Comparison of ENCODE assay signal across 12 cellular contexts in genomic region chr5:73031839-73032238, GRCh38.
DNase-seq lines count a peak whose midpoint lies in the region; ATAC-seq and TF ChIP-seq lines count a peak whose summit lies in the region.
"Had no signal": no experiment of that assay in that cellular context is flagged by ENCODE, and none has a peak within 500 bp of the region (broad histone marks: within the 10 kb centered on the region; RNA-seq: fewer than 3 reads in every experiment).

No MANE protein-coding gene starts in this region.

- BruUV-seq in PC-3 (replicated peaks; lab: Mats Ljungman, UMichigan) = no TSS peak

- CTCF ChIA-PET in PC-3 (lab: Charles Lee) = no interaction called here

- H3K9me3 ChIP-seq in PC-3 (ENCODE audit: low read length) = no peaks in the 10 kb centered on the region

- POLR2A ChIA-PET in PC-3 (lab: Charles Lee; ENCODE audit: unreplicated experiment) = no interaction called here

- intact Hi-C loops in left cardiac atrium (cut with DNase I) (no loop called here), Right ventricle myocardium inferior (cut with DNase I) (no loop called here), PC-3 (cut with micrococcal nuclease) (no loop called here)

- H3K9ac ChIP-seq in PC-3 (ENCODE audit: low read length) = no peak overlapping the region

- no peak overlapping the region for H3K4me3 ChIP-seq in PC-3 (ENCODE audit: low read length)
- H3K4me3 ChIP-seq in fibroblast of the aortic adventitia (ENCODE audit: low read depth, low read length) = no peak overlapping the region

- no peaks in the 10 kb centered on the region for H3K9me2 ChIP-seq in PC-3 (replicated peaks; ENCODE audit: low read length)

- H3F3A ChIP-seq in PC-3 (ENCODE audit: low read length, unreplicated experiment) = no peaks in the 10 kb centered on the region

- ATAC-seq in left cardiac atrium (no peak), Right ventricle myocardium inferior (no peak), PC-3 (no peak), GM18498 (IDR thresholded peaks at IDR 0.05; ENCODE audit: unreplicated experiment) (no peak), HG03442 (IDR thresholded peaks at IDR 0.05; ENCODE audit: unreplicated experiment) (no peak)
- ATAC-seq: HepG2; stimulated activated naive B cell treated with anti-CD40 and anti-IgM and Interleukin-4, amounts not matched to agents 10 μg/mL and 1 μg/mL and 100 μg/mL, for 72 hours had no signal

- peak overlapping the region; percentile 43; the same call in 1 of the 2 replicates for H3K27ac ChIP-seq in PC-3 (ENCODE audit: low read length)
- H3K27ac ChIP-seq: C4-2B had no signal

- H2AFZ ChIP-seq in PC-3 (ENCODE audit: low read length) = no peak overlapping the region

- DNase-seq in left cardiac atrium = peak; percentile 30
- DNase-seq in Right ventricle myocardium inferior (ENCODE audit: missing footprints) = no peak
- peak; percentile 53 for DNase-seq in PC-3
- peak; percentile 83 for DNase-seq in fibroblast of the aortic adventitia (ENCODE audit: low read depth)
- DNase-seq in activated CD4-positive, CD25-positive, alpha-beta regulatory T cell treated with anti-CD3 and anti-CD28 coated beads, Interleukin-2, amount 50 U/mL, for 72 hours = no peak
- no peak for DNase-seq in SW 1271 (lab: John Stamatoyannopoulos, UW)
- DNase-seq: nephron progenitor cell; stimulated activated naive B cell treated with anti-CD40 and anti-IgM and Interleukin-4, amounts not matched to agents 10 μg/mL and 1 μg/mL and 100 μg/mL, for 72 hours had no signal

- H4K20me1 ChIP-seq in PC-3 (ENCODE audit: low read length) = no peaks in the 10 kb centered on the region

- peaks cover 21% of the 10 kb centered on the region for H3K4me1 ChIP-seq in PC-3 (ENCODE audit: insufficient read depth, low read length)

- H3K4me2 ChIP-seq in PC-3 (ENCODE audit: low read length) = peak overlapping the region; percentile 37; the same call in 1 of the 2 replicates

- H3K79me2 ChIP-seq in PC-3 (ENCODE audit: low read length) = no peaks in the 10 kb centered on the region

- H3K27me3 ChIP-seq in PC-3 (ENCODE audit: low read length) = no peaks in the 10 kb centered on the region

- H3K36me3 ChIP-seq in PC-3 (ENCODE audit: low read depth, low read length) = no peaks in the 10 kb centered on the region

- TF ChIP-seq CTCF in PC-3 (conservative IDR thresholded peaks at IDR 0.05; ENCODE audit: low read depth, low read length) (no peak), fibroblast of the aortic adventitia (IDR thresholded peaks at IDR 0.05; ENCODE audit: insufficient read depth, low read length) (no peak)

Comparison
In these comparisons a context has a peak if more than half of its experiments do, and no peak if none do; other contexts are left out.
1. DNase-seq: peak in left cardiac atrium (single experiment), PC-3 (single experiment) and fibroblast of the aortic adventitia (single experiment); none in Right ventricle myocardium inferior (single experiment), activated CD4-positive, CD25-positive, alpha-beta regulatory T cell treated with anti-CD3 and anti-CD28 coated beads, Interleukin-2, amount 50 U/mL, for 72 hours (single experiment) and SW 1271 (0 of 2).